ENCODE assay signal across 7 cellular contexts in the genomic region with DNA sequence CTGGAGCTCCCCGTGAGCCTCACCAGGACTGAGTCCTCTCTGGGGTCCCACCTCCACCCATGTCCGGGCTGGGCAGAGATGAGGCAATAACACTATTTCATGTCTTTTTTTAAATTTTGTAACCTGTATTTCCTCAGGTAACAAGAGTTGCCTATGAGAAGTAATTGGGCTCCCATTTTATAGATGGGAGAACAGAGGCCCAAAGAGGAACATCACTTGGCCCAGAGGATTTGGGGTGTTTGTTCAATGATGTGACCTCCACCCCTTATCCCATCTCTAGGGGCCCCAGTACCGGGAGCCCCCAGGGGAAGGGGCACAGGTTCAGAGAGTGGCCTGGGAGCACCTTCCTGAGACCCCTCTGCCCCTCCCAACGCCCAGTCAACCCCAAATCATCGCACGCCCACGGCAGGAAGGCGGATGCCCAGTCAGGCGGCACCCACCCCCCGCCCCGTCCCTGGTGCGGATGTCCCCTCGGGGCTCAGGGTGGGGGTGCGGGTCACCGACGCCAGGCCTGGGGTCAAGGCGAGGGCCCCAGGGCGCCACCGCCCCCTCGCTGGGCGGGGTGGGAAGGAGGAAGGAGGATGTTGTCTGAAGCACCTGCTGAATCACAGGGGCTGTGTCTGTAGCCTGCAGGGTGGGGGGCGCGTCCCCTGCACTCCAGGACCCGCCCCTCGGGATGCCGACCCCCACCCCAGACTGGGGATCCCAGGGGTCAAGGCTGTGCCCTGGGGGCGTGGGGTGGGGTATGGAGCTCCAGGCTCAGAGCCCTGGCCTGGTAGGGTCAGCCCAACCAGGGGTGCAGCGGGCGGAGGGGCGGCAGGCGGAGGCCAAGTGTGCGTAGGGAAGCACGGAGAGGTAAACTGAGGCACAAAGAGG. TPM values are rescaled to one million over a fixed set of nuclear protein-coding genes. Genes with fewer than 3 reads are reported as not detected.
DNase-seq lines count a peak whose midpoint lies in the region; ATAC-seq and TF ChIP-seq lines count a peak whose summit lies in the region.

No MANE protein-coding gene starts in this region.

- peaks cover 41 to 84% (median 76%) of the 10 kb centered on the region in 9 donors for H3K4me1 ChIP-seq in heart right ventricle

- peak overlapping the region; percentile 98 for H3K27ac Mint-ChIP-seq in activated T-helper 1 cell treated with anti-CD3 and anti-CD28 coated beads, Interleukin-12 subunit alpha, Interleukin-12 subunit beta, Interleukin-2, Interleukin-4 antibody, amounts not matched to agents 30 ng/mL and 10 ng/mL and 1 ng/mL, durations not matched to agents 14 hours and 24 hours and 36 hours

- WGBS in heart right ventricle, 2 donors, result 18 to 22% methylated on average over 33 of the region's 33 CpGs

- H3K27me3 Mint-ChIP-seq in activated T-helper 1 cell treated with anti-CD3 and anti-CD28 coated beads, Interleukin-12 subunit alpha, Interleukin-12 subunit beta, Interleukin-2, Interleukin-4 antibody, amounts not matched to agents 30 ng/mL and 10 ng/mL and 1 ng/mL, durations not matched to agents 14 hours and 24 hours and 36 hours (ENCODE audit: insufficient read depth), result no peaks in the 10 kb centered on the region

- intact Hi-C loops in activated T-helper 1 cell treated with anti-CD3 and anti-CD28 coated beads, Interleukin-12 subunit alpha, Interleukin-12 subunit beta, Interleukin-2, Interleukin-4 antibody, amounts not matched to agents 30 ng/mL and 10 ng/mL and 1 ng/mL, durations not matched to agents 14 hours and 24 hours and 36 hours (cut with micrococcal nuclease), result loop anchor here (1.0 kb wide), 1 partner anchor 11 kb away; no protein-coding TSS in a partner anchor
- intact Hi-C loops in heart right ventricle (cut with DNase I), result no loop called here

- H3K4me3 ChIP-seq in heart right ventricle (peak overlapping the region in 9 of 10 donors; percentile 24 to 96 (median 69)), skeletal muscle cell (ENCODE audit: low read depth, low read length) (peak overlapping the region; percentile 27)

- peaks cover 41% of the 10 kb centered on the region for H3K4me1 Mint-ChIP-seq in activated T-helper 1 cell treated with anti-CD3 and anti-CD28 coated beads, Interleukin-12 subunit alpha, Interleukin-12 subunit beta, Interleukin-2, Interleukin-4 antibody, amounts not matched to agents 30 ng/mL and 10 ng/mL and 1 ng/mL, durations not matched to agents 14 hours and 24 hours and 36 hours (ENCODE audit: low read depth)

- H3K9me3 ChIP-seq in heart right ventricle, result no peaks in the 10 kb centered on the region

- H3K4me3 Mint-ChIP-seq in activated T-helper 1 cell treated with anti-CD3 and anti-CD28 coated beads, Interleukin-12 subunit alpha, Interleukin-12 subunit beta, Interleukin-2, Interleukin-4 antibody, amounts not matched to agents 30 ng/mL and 10 ng/mL and 1 ng/mL, durations not matched to agents 14 hours and 24 hours and 36 hours, result peak overlapping the region; percentile 86

- peak; percentile 1 for ATAC-seq in GM19351 (IDR thresholded peaks at IDR 0.05; ENCODE audit: unreplicated experiment)
- ATAC-seq in HG03520 (IDR thresholded peaks at IDR 0.05; ENCODE audit: unreplicated experiment), result peak; percentile 2
- ATAC-seq in heart right ventricle, result peak in 7 of 8 donors; percentile 1 to 18 (median 4)
- no peak for ATAC-seq in HG03280 (IDR thresholded peaks at IDR 0.05; ENCODE audit: unreplicated experiment)

- peaks cover 9 to 43% (median 32%) of the 10 kb centered on the region in 9 donors for H3K36me3 ChIP-seq in heart right ventricle

- peak overlapping the region; percentile 85 to 100 (median 98) for H3K27ac ChIP-seq in heart right ventricle

- H3K36me3 Mint-ChIP-seq in activated T-helper 1 cell treated with anti-CD3 and anti-CD28 coated beads, Interleukin-12 subunit alpha, Interleukin-12 subunit beta, Interleukin-2, Interleukin-4 antibody, amounts not matched to agents 30 ng/mL and 10 ng/mL and 1 ng/mL, durations not matched to agents 14 hours and 24 hours and 36 hours (ENCODE audit: low read depth), result peaks cover 21% of the 10 kb centered on the region

- no peak for TF ChIP-seq CTCF in heart right ventricle (IDR thresholded peaks at IDR 0.05)

- DNase-seq in activated T-helper 1 cell treated with anti-CD3 and anti-CD28 coated beads, Interleukin-12 subunit alpha, Interleukin-12 subunit beta, Interleukin-2, Interleukin-4 antibody, amounts not matched to agents 30 ng/mL and 10 ng/mL and 1 ng/mL, durations not matched to agents 14 hours and 24 hours and 36 hours (ENCODE audit: low spot score), result no peak
- DNase-seq in heart right ventricle, result no peak
- no peak for DNase-seq in skeletal muscle cell (ENCODE audit: low read depth)
- DNase-seq in NCI-H82 treated with DMSO at 0.1 percent for 48 hours (lab: John Stamatoyannopoulos, UW; ENCODE audit: unreplicated experiment), result no peak

- no peaks in the 10 kb centered on the region for H3K27me3 ChIP-seq in heart right ventricle

- no peaks in the 10 kb centered on the region for H3K9me3 Mint-ChIP-seq in activated T-helper 1 cell treated with anti-CD3 and anti-CD28 coated beads, Interleukin-12 subunit alpha, Interleukin-12 subunit beta, Interleukin-2, Interleukin-4 antibody, amounts not matched to agents 30 ng/mL and 10 ng/mL and 1 ng/mL, durations not matched to agents 14 hours and 24 hours and 36 hours

RNA-seq across cellular contexts. Expression of a gene that starts 9.0 kb away (rescaled TPM):
- 245 and 256 TPM in 2 replicates for total RNA-seq in activated T-helper 1 cell treated with anti-CD3 and anti-CD28 coated beads, Interleukin-12 subunit alpha, Interleukin-12 subunit beta, Interleukin-2, Interleukin-4 antibody, amounts not matched to agents 30 ng/mL and 10 ng/mL and 1 ng/mL, durations not matched to agents 14 hours and 24 hours and 36 hours
- total RNA-seq in heart right ventricle, result 100 to 1,000 TPM; 227 to 356 (median 280) TPM
- polyA plus RNA-seq in heart right ventricle, result 100 to 1,000 TPM; 180 to 344 TPM

RNA-seq across cellular contexts. Expression of a gene that starts 11.7 kb away (rescaled TPM):
- total RNA-seq in activated T-helper 1 cell treated with anti-CD3 and anti-CD28 coated beads, Interleukin-12 subunit alpha, Interleukin-12 subunit beta, Interleukin-2, Interleukin-4 antibody, amounts not matched to agents 30 ng/mL and 10 ng/mL and 1 ng/mL, durations not matched to agents 14 hours and 24 hours and 36 hours, result 87.6 and 91.6 TPM in 2 replicates
- 100 to 1,000 TPM in 2 of 10 donors, 10 to 100 TPM in 8; 45.9 to 236 (median 68.5) TPM for total RNA-seq in heart right ventricle
- 10 to 100 TPM; 22.7 to 48.6 TPM for polyA plus RNA-seq in heart right ventricle

RNA-seq across cellular contexts. Expression of a gene that starts 15.2 kb away (rescaled TPM):
- 119 and 128 TPM in 2 replicates for total RNA-seq in activated T-helper 1 cell treated with anti-CD3 and anti-CD28 coated beads, Interleukin-12 subunit alpha, Interleukin-12 subunit beta, Interleukin-2, Interleukin-4 antibody, amounts not matched to agents 30 ng/mL and 10 ng/mL and 1 ng/mL, durations not matched to agents 14 hours and 24 hours and 36 hours
- total RNA-seq in heart right ventricle, result 10 to 100 TPM in 7 of 10 donors, 1 to 10 TPM in 3; 8.2 to 19.0 (median 12.7) TPM
- 10 to 100 TPM; 40.2 to 70.2 TPM for polyA plus RNA-seq in heart right ventricle

RNA-seq across cellular contexts. Expression of a gene that starts 18.6 kb away (rescaled TPM):
- 234 and 239 TPM in 2 replicates for total RNA-seq in activated T-helper 1 cell treated with anti-CD3 and anti-CD28 coated beads, Interleukin-12 subunit alpha, Interleukin-12 subunit beta, Interleukin-2, Interleukin-4 antibody, amounts not matched to agents 30 ng/mL and 10 ng/mL and 1 ng/mL, durations not matched to agents 14 hours and 24 hours and 36 hours
- 100 to 1,000 TPM; 491 to 770 (median 553) TPM for total RNA-seq in heart right ventricle
- polyA plus RNA-seq in heart right ventricle, result 1,000 to 10,000 TPM in 1 of 2 donors, 100 to 1,000 TPM in 1; 821 to 2,879 TPM

RNA-seq across cellular contexts. Expression of a gene that starts 22.3 kb away (rescaled TPM):
- 1.5 and 1.8 TPM in 2 replicates for total RNA-seq in activated T-helper 1 cell treated with anti-CD3 and anti-CD28 coated beads, Interleukin-12 subunit alpha, Interleukin-12 subunit beta, Interleukin-2, Interleukin-4 antibody, amounts not matched to agents 30 ng/mL and 10 ng/mL and 1 ng/mL, durations not matched to agents 14 hours and 24 hours and 36 hours
- 1 to 10 TPM in 9 of 10 donors, under 1 TPM in 1; 0.96 to 2.2 (median 1.4) TPM for total RNA-seq in heart right ventricle
- 1 to 10 TPM in 1 of 2 donors, under 1 TPM in 1; 0.73 to 1.3 TPM for polyA plus RNA-seq in heart right ventricle
